Comparison of ENCODE assay signal across 9 cellular contexts in genomic region chr9:133955821-133956411, GRCh38. TPM values are rescaled to one million over a fixed set of nuclear protein-coding genes. Genes with fewer than 3 reads are reported as not detected.
DNase-seq lines count a peak whose midpoint lies in the region; ATAC-seq and TF ChIP-seq lines count a peak whose summit lies in the region.
"Had no signal": no experiment of that assay in that cellular context is flagged by ENCODE, and none has a peak within 500 bp of the region (broad histone marks: within the 10 kb centered on the region; RNA-seq: fewer than 3 reads in every experiment).

No MANE protein-coding gene starts in this region.

- intact Hi-C loops in heart right ventricle (cut with DNase I), result no loop called here

- peak in 2 of 8 donors; percentile 28 to 37 for ATAC-seq in heart right ventricle
- no peak for ATAC-seq in HG03571 (IDR thresholded peaks at IDR 0.05; ENCODE audit: unreplicated experiment)
- ATAC-seq: HCT116 had no signal

- H3K4me1 ChIP-seq in HEK293 (ENCODE audit: control insufficient read depth, insufficient read depth, low read length), result no peaks in the 10 kb centered on the region
- H3K4me1 ChIP-seq in heart right ventricle, result peaks cover 11 to 63% (median 42%) of the 10 kb centered on the region in 9 donors

- no peaks in the 10 kb centered on the region for H3K36me3 Mint-ChIP-seq in activated T-cell treated with anti-CD3 and anti-CD28 coated beads, Interleukin-2, amount 50 U/mL, for 24 hours (ENCODE audit: low read depth)

- TF ChIP-seq CTCF in BJ (IDR thresholded peaks at IDR 0.05; ENCODE audit: insufficient read depth, low read depth, low read length) (peak; percentile 44), HEK293 (tag by site-specific recombination; IDR thresholded peaks at IDR 0.05) (no peak), heart right ventricle (IDR thresholded peaks at IDR 0.05) (no peak)

- H3K27ac Mint-ChIP-seq in activated T-cell treated with anti-CD3 and anti-CD28 coated beads, Interleukin-2, amount 50 U/mL, for 24 hours, result peak overlapping the region; percentile 76

- H3K27me3 ChIP-seq in BJ (ENCODE audit: control insufficient read depth, insufficient read depth, low read length) (no peaks in the 10 kb centered on the region), heart right ventricle (no peaks in the 10 kb centered on the region)

- POLR2A ChIA-PET in BJ (lab: Charles Lee) (interaction anchor here (0.6 to 0.7 kb wide), 2 partner anchors 69 to 170 kb away, joined by 3 to 12 read pairs; partner anchors contain the start of gene BRD3OS), HEK293 (lab: Yijun Ruan, JAX) (no interaction called here)

- no peaks in the 10 kb centered on the region for H3K36me3 ChIP-seq in BJ (ENCODE audit: control insufficient read depth, insufficient read depth, low read length)
- H3K36me3 ChIP-seq in HEK293 (ENCODE audit: control insufficient read depth in 2 of 2, insufficient read depth in 1 of 2, low read length in 2 of 2), result no peaks in the 10 kb centered on the region
- no peaks in the 10 kb centered on the region for H3K36me3 ChIP-seq in heart right ventricle

- no peak overlapping the region for H3K27ac ChIP-seq in HEK293 (ENCODE audit: extremely low read depth, low read depth, low read length)
- H3K27ac ChIP-seq in heart right ventricle, result peak overlapping the region in 8 of 10 donors; percentile 27 to 68 (median 44)

- peaks cover 24% of the 10 kb centered on the region for H3K4me1 Mint-ChIP-seq in activated T-cell treated with anti-CD3 and anti-CD28 coated beads, Interleukin-2, amount 50 U/mL, for 24 hours (ENCODE audit: low read depth)

- no peak overlapping the region for H3K4me3 Mint-ChIP-seq in activated T-cell treated with anti-CD3 and anti-CD28 coated beads, Interleukin-2, amount 50 U/mL, for 24 hours

- H3K4me3 ChIP-seq in BJ (ENCODE audit: low read depth, low read length), result no peak overlapping the region
- H3K4me3 ChIP-seq in HEK293 (ENCODE audit: low read depth, low read length), result no peak overlapping the region
- peak overlapping the region in 5 of 10 donors; percentile 13 to 27 (median 19) for H3K4me3 ChIP-seq in heart right ventricle

- no peaks in the 10 kb centered on the region for H3K9me3 ChIP-seq in HEK293 (ENCODE audit: control insufficient read depth, insufficient read depth, low read depth, low read length)
- H3K9me3 ChIP-seq in heart right ventricle, result no peaks in the 10 kb centered on the region

- no peaks in the 10 kb centered on the region for H3K9me3 Mint-ChIP-seq in activated T-cell treated with anti-CD3 and anti-CD28 coated beads, Interleukin-2, amount 50 U/mL, for 24 hours

- DNase-seq in BJ (ENCODE audit: low read depth) (no peak), heart right ventricle (no peak), DMS114 treated with DMSO at 0.1 percent for 48 hours (lab: John Stamatoyannopoulos, UW; ENCODE audit: unreplicated experiment) (no peak), NCI-H1417 treated with DMSO at 0.1 percent for 48 hours (lab: John Stamatoyannopoulos, UW) (no peak)
- DNase-seq in activated T-cell treated with anti-CD3 and anti-CD28 coated beads, Interleukin-2, amount 50 U/mL, for 24 hours, result peak; percentile 47
- peak; percentile 16 to 18 for DNase-seq in stimulated activated CD4-positive, alpha-beta T cell treated with anti-CD3 and anti-CD28 coated beads, Interleukin-1b, Interleukin-23, amount 100 ng/mL, for 4 hours (ENCODE audit: low read depth in 2 of 2)

- CTCF ChIA-PET in BJ (lab: Yijun Ruan, JAX) (interaction anchor here (1.4 to 1.8 kb wide), 2 partner anchors 23 to 152 kb away, joined by 4 to 5 read pairs; no protein-coding TSS in a partner anchor), HEK293 (lab: Yijun Ruan, JAX) (interaction anchor here (0.6 to 1.1 kb wide), 2 partner anchors 38 to 67 kb away, joined by 3 read pairs; no protein-coding TSS in a partner anchor)

- no peaks in the 10 kb centered on the region for H3K27me3 Mint-ChIP-seq in activated T-cell treated with anti-CD3 and anti-CD28 coated beads, Interleukin-2, amount 50 U/mL, for 24 hours

- 20 to 22% methylated on average over 15 of the region's 15 CpGs for WGBS in heart right ventricle, 2 donors

TF ChIP-seq in HEK293, 187 proteins besides CTCF, POLR2A, EP300 and RAD21:
- no peak for TF ChIP-seq ZXDB (tag by site-specific recombination; IDR thresholded peaks at IDR 0.05)
- no peak for TF ChIP-seq ZNF157 (tag by site-specific recombination; IDR thresholded peaks at IDR 0.05)
- TF ChIP-seq ZNF239 (tag by site-specific recombination; IDR thresholded peaks at IDR 0.05), result no peak
- peak; percentile 38 for TF ChIP-seq ZIC2 (tag by site-specific recombination; IDR thresholded peaks at IDR 0.05)
- TF ChIP-seq ZNF24 (tag by site-specific recombination; IDR thresholded peaks at IDR 0.05), result no peak
- TF ChIP-seq ZNF621 (tag by site-specific recombination; IDR thresholded peaks at IDR 0.05), result no peak
- TF ChIP-seq, protein P1, sequence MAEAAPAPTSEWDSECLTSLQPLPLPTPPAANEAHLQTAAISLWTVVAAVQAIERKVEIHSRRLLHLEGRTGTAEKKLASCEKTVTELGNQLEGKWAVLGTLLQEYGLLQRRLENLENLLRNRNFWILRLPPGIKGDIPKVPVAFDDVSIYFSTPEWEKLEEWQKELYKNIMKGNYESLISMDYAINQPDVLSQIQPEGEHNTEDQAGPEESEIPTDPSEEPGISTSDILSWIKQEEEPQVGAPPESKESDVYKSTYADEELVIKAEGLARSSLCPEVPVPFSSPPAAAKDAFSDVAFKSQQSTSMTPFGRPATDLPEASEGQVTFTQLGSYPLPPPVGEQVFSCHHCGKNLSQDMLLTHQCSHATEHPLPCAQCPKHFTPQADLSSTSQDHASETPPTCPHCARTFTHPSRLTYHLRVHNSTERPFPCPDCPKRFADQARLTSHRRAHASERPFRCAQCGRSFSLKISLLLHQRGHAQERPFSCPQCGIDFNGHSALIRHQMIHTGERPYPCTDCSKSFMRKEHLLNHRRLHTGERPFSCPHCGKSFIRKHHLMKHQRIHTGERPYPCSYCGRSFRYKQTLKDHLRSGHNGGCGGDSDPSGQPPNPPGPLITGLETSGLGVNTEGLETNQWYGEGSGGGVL (tag by site-specific recombination; IDR thresholded peaks at IDR 0.05), result no peak
- TF ChIP-seq ZNF48 (tag by site-specific recombination; IDR thresholded peaks at IDR 0.05), result no peak
- no peak for TF ChIP-seq ZSCAN30 (tag by site-specific recombination; IDR thresholded peaks at IDR 0.05)
- no peak for TF ChIP-seq ZNF394 (tag by site-specific recombination; IDR thresholded peaks at IDR 0.05; ENCODE audit: borderline replicate concordance)
- no peak for TF ChIP-seq RBAK (tag by site-specific recombination; IDR thresholded peaks at IDR 0.05)
- TF ChIP-seq SETDB1 (IDR thresholded peaks at IDR 0.05; ENCODE audit: insufficient read length, low read length), result no peak
- TF ChIP-seq ZNF23 (tag by site-specific recombination; IDR thresholded peaks at IDR 0.05; ENCODE audit: borderline replicate concordance), result no peak
- no peak for TF ChIP-seq ZNF354C (tag by site-specific recombination; IDR thresholded peaks at IDR 0.05; ENCODE audit: borderline replicate concordance, low read depth)
- peak; percentile 28 for TF ChIP-seq ZFHX2 (tag by site-specific recombination; conservative IDR thresholded peaks at IDR 0.05)
- no peak for TF ChIP-seq ZNF596 (tag by site-specific recombination; IDR thresholded peaks at IDR 0.05)

RNA-seq across cellular contexts. Expression of gene VAV2, which starts 36.2 kb away (rescaled TPM):
- polyA plus RNA-seq in BJ (2011; rRNA removed), result 9.0 and 9.9 TPM in 2 replicates
- 13.4 and 16.0 TPM in 2 replicates for polyA minus RNA-seq in BJ (2011; rRNA and poly(A)+ RNA removed)
- 1 to 10 TPM; 2.9 to 7.1 (median 5.0) TPM for total RNA-seq in heart right ventricle
- 1 to 10 TPM; 4.3 to 5.7 TPM for polyA plus RNA-seq in heart right ventricle

Comparison
In these comparisons a context has a peak if more than half of its experiments do, and no peak if none do; other contexts are left out.
1. DNase-seq: peak in activated T-cell treated with anti-CD3 and anti-CD28 coated beads, Interleukin-2, amount 50 U/mL, for 24 hours (single experiment) and stimulated activated CD4-positive, alpha-beta T cell treated with anti-CD3 and anti-CD28 coated beads, Interleukin-1b, Interleukin-23, amount 100 ng/mL, for 4 hours (2 of 2); none in BJ (single experiment), heart right ventricle (0 of 2), DMS114 treated with DMSO at 0.1 percent for 48 hours (single experiment) and NCI-H1417 treated with DMSO at 0.1 percent for 48 hours (single experiment).